ENCODE assay signal across 9 cellular contexts in genomic region chr10:92689663-92690210, GRCh38. TPM values are rescaled to one million over a fixed set of nuclear protein-coding genes. Genes with fewer than 3 reads are reported as not detected.
DNase-seq lines count a peak whose midpoint lies in the region; ATAC-seq and TF ChIP-seq lines count a peak whose summit lies in the region.
"Had no signal": no experiment of that assay in that cellular context is flagged by ENCODE, and none has a peak within 500 bp of the region (broad histone marks: within the 10 kb centered on the region; RNA-seq: fewer than 3 reads in every experiment).

Gene HHEX, plus strand, starts transcription at chr10:92689955. Its CDS starts 32 bp downstream, at chr10:92689987.

- no peaks in the 10 kb centered on the region for H3K4me1 ChIP-seq in foreskin keratinocyte

- CTCF ChIA-PET in HEK293T (lab: Yijun Ruan, JAX) = no interaction called here

- H3K4me3 Mint-ChIP-seq in nephron progenitor cell = peak within 1 kb of the TSS; percentile 61

- TF ChIP-seq CTCF in foreskin keratinocyte (conservative IDR thresholded peaks at IDR 0.05) (no peak), nephron progenitor cell (IDR thresholded peaks at IDR 0.05) (no peak)

- H3K27me3 ChIP-seq in foreskin keratinocyte = peaks cover 96% of the 10 kb centered on the region

- no peaks in the 10 kb centered on the region for H3K36me3 Mint-ChIP-seq in nephron progenitor cell (ENCODE audit: low read depth)

- no peak within 1 kb of the TSS for H3K27ac ChIP-seq in foreskin keratinocyte
- H3K27ac ChIP-seq: epithelial cell of prostate had no signal

- DNase-seq in NCI-H2081 (lab: John Stamatoyannopoulos, UW) = peak; percentile 40 to 66
- DNase-seq in NCI-H2081 treated with DMSO at 0.1 percent for 48 hours (lab: John Stamatoyannopoulos, UW) = no peak
- peak; percentile 83 for DNase-seq in HEK293T (ENCODE audit: extremely low spot score)
- DNase-seq in NCI-H226 = peak; percentile 57
- peak; percentile 18 for DNase-seq in activated T-helper 9 cell treated with anti-CD3 and anti-CD28 coated beads, Interleukin-2, amount 50 U/mL, for 16 hours (ENCODE audit: low read depth)
- DNase-seq in foreskin keratinocyte = no peak
- DNase-seq in nephron progenitor cell = no peak
- DNase-seq in SHP77 treated with DMSO at 0.1 percent for 48 hours (lab: John Stamatoyannopoulos, UW) = no peak

- ATAC-seq in foreskin keratinocyte = peak; percentile 42

- no peak within 1 kb of the TSS for H3K27ac Mint-ChIP-seq in nephron progenitor cell

- H3K9me3 Mint-ChIP-seq in nephron progenitor cell = peaks cover 36% of the 10 kb centered on the region

- POLR2A ChIA-PET in HEK293T (lab: Yijun Ruan, JAX) = interaction anchor here (0.6 to 2.7 kb wide), 14 partner anchors 8 to 159 kb away, joined by 3 to 20 read pairs (median 4); partner anchors contain the start of gene EXOC6

- H3K27me3 Mint-ChIP-seq in nephron progenitor cell (ENCODE audit: low read depth, poor library complexity) = peaks cover 94% of the 10 kb centered on the region

- peaks cover 10% of the 10 kb centered on the region for H3K4me1 Mint-ChIP-seq in nephron progenitor cell

TF ChIP-seq in HEK293T, 16 proteins besides CTCF, POLR2A, EP300 and RAD21:
- TF ChIP-seq TARDBP (IDR thresholded peaks at IDR 0.05) (no peak), NFRKB (IDR thresholded peaks at IDR 0.05) (no peak), SUZ12 (IDR thresholded peaks at IDR 0.05) (no peak), CTBP1 (IDR thresholded peaks at IDR 0.05; ENCODE audit: borderline replicate concordance) (no peak), LEF1 (IDR thresholded peaks at IDR 0.05; ENCODE audit: borderline replicate concordance) (no peak), L3MBTL2 (conservative IDR thresholded peaks at IDR 0.05) (no peak), FOXA1 (IDR thresholded peaks at IDR 0.05) (no peak)

RNA-seq across cellular contexts. Expression of gene HHEX, which starts in this region (rescaled TPM):
- not detected in 2 replicates for total RNA-seq in foreskin keratinocyte
- not detected in 2 replicates for polyA plus RNA-seq in foreskin keratinocyte

Comparison
In these comparisons a context has a peak if more than half of its experiments do, and no peak if none do; other contexts are left out.
1. DNase-seq: peak in NCI-H2081 (2 of 2), HEK293T (single experiment), NCI-H226 (single experiment) and activated T-helper 9 cell treated with anti-CD3 and anti-CD28 coated beads, Interleukin-2, amount 50 U/mL, for 16 hours (single experiment); none in NCI-H2081 treated with DMSO at 0.1 percent for 48 hours (single experiment), foreskin keratinocyte (0 of 2), nephron progenitor cell (single experiment) and SHP77 treated with DMSO at 0.1 percent for 48 hours (single experiment).
2. Peak in ATAC-seq in foreskin keratinocyte; RNA of the gene not detected or under 1 TPM.